ENCODE assay signal across 19 cellular contexts in genomic region chr15:61411941-61412510, GRCh38.
DNase-seq lines count a peak whose midpoint lies in the region; TF ChIP-seq lines count a peak whose summit lies in the region.
"Had no signal": no experiment of that assay in that cellular context is flagged by ENCODE, and none has a peak within 500 bp of the region (broad histone marks: within the 10 kb centered on the region; RNA-seq: fewer than 3 reads in every experiment).

No MANE protein-coding gene starts in this region.

- 80 to 100% methylated on average over 1 of the region's 3 CpGs for WGBS in mesodermal cell (ENCODE audit: insufficient coverage in 2 of 2), 2 experiments
- WGBS in esophagus muscularis mucosa, result 31% methylated on average over 3 of the region's 3 CpGs

- H3K4me1 ChIP-seq in HEK293 (ENCODE audit: control insufficient read depth, insufficient read depth, low read length) (no peaks in the 10 kb centered on the region), mesodermal cell (ENCODE audit: control insufficient read depth, insufficient read depth, low read length, poor library complexity, severe bottlenecking) (peaks cover 6% of the 10 kb centered on the region), esophagus muscularis mucosa (peaks cover 0 to 17% (median 10%) of the 10 kb centered on the region in 4 donors)
- H3K4me1 ChIP-seq: Caco-2, SJCRH30 had no signal

- DNase-seq in Ammon's horn (ENCODE audit: low spot score) (peak; percentile 7), fibroblast of villous mesenchyme (ENCODE audit: low read depth) (peak; percentile 13), esophagus muscularis mucosa (ENCODE audit: extremely low spot score) (no peak), UCSD-AML1 (lab: John Stamatoyannopoulos, UW; ENCODE audit: unreplicated experiment) (no peak), EL (no peak)
- DNase-seq: Caco-2; CD4-positive, CD25-positive, alpha-beta regulatory T cell; GF-D8; HCEC 1CT; MV-4-11; NCI-H1436; NCI-H2107; NCI-H526 treated with DMSO at 0.1 percent for 48 hours; SJCRH30; SW 1271 had no signal

- POLR2A ChIA-PET in HEK293 (lab: Yijun Ruan, JAX), result no interaction called here

- TF ChIP-seq POLR2A in esophagus muscularis mucosa (IDR thresholded peaks at IDR 0.05; ENCODE audit: low read depth), result no peak

- CTCF ChIA-PET in HEK293 (lab: Yijun Ruan, JAX), result no interaction called here

- H3K27ac ChIP-seq in HEK293 (ENCODE audit: extremely low read depth, low read depth, low read length), result no peak overlapping the region
- H3K27ac ChIP-seq in mesodermal cell (ENCODE audit: low read depth, low read length, severe bottlenecking), result peak overlapping the region; percentile 0
- H3K27ac ChIP-seq in esophagus muscularis mucosa (replicated peaks in 1 of 4), result no peak overlapping the region
- H3K27ac ChIP-seq: HL-60, RWPE1, SJCRH30 had no signal

- H3K9me3 ChIP-seq in HEK293 (ENCODE audit: control insufficient read depth, insufficient read depth, low read depth, low read length) (no peaks in the 10 kb centered on the region), mesodermal cell (ENCODE audit: control insufficient read depth, low read length) (no peaks in the 10 kb centered on the region), esophagus muscularis mucosa (no peaks in the 10 kb centered on the region)
- H3K9me3 ChIP-seq: Caco-2, SJCRH30 had no signal

- intact Hi-C loops in esophagus muscularis mucosa (cut with DNase I), result no loop called here

- H3K36me3 ChIP-seq in HEK293 (ENCODE audit: control insufficient read depth in 2 of 2, insufficient read depth in 1 of 2, low read length in 2 of 2) (no peaks in the 10 kb centered on the region), mesodermal cell (ENCODE audit: control insufficient read depth, insufficient read depth, low read length) (no peaks in the 10 kb centered on the region), esophagus muscularis mucosa (no peaks in the 10 kb centered on the region)
- H3K36me3 ChIP-seq: SJCRH30 had no signal

- H3K4me3 ChIP-seq in HEK293 (ENCODE audit: low read depth, low read length) (no peak overlapping the region), fibroblast of villous mesenchyme (ENCODE audit: low read depth, low read length) (no peak overlapping the region), mesodermal cell (ENCODE audit: extremely low read depth, insufficient read depth, low read length, poor library complexity, severe bottlenecking) (no peak overlapping the region), esophagus muscularis mucosa (no peak overlapping the region)
- H3K4me3 ChIP-seq: SJCRH30 had no signal

- TF ChIP-seq EP300 in esophagus muscularis mucosa (IDR thresholded peaks at IDR 0.05), result no peak

- H3K27me3 ChIP-seq in esophagus muscularis mucosa, result no peaks in the 10 kb centered on the region
- H3K27me3 ChIP-seq: SJCRH30 had no signal

- no peak for TF ChIP-seq CTCF in HEK293 (tag by site-specific recombination; IDR thresholded peaks at IDR 0.05)
- TF ChIP-seq CTCF in fibroblast of villous mesenchyme (IDR thresholded peaks at IDR 0.05; ENCODE audit: insufficient read depth, low read depth, low read length), result no peak
- TF ChIP-seq CTCF in esophagus muscularis mucosa (IDR thresholded peaks at IDR 0.05), result no peak

TF ChIP-seq in HEK293, 187 proteins besides CTCF, POLR2A, EP300 and RAD21:
- TF ChIP-seq REPIN1 (tag by site-specific recombination; IDR thresholded peaks at IDR 0.05; ENCODE audit: low read depth) (no peak), PRDM6 (tag by site-specific recombination; IDR thresholded peaks at IDR 0.05) (peak; percentile 47; the same call in 1 of the 2 replicates), FEZF1 (tag by site-specific recombination; IDR thresholded peaks at IDR 0.05) (peak; percentile 53)

Comparison
In these comparisons a context has a peak if more than half of its experiments do, and no peak if none do; other contexts are left out.
1. DNase-seq: peak in Ammon's horn (single experiment) and fibroblast of villous mesenchyme (single experiment); none in esophagus muscularis mucosa (single experiment), UCSD-AML1 (single experiment) and EL (single experiment).